1 cellular context compared by ENCODE assay signal in the genomic region with DNA sequence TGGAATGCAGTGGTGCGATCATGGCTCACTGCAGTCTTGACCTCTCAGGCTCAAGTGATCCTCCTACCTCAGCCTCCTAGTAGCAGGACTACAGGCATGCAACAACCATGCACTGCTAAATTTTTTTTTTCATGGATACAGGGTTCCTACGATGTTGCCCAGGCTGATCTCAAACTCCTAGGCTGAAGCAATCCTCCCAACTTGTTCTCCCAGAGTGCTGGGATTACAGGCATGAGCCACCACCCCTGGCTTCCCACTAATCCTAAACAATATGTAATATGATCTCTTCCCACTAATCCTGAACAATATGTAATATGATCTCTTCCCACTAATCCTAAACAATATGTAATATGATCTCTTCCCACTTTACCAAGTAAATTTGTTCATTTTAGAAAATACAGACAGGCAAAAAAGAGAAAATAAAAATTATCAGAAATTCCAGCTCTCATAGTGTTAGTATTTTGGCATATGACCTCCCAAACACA.
TF ChIP-seq lines count a peak whose summit lies in the region.

No MANE protein-coding gene starts in this region.

TF ChIP-seq in Ishikawa, 13 proteins besides CTCF, POLR2A, EP300 and RAD21 (continued from another document):
- TF ChIP-seq ZBTB7A (IDR thresholded peaks at IDR 0.05; ENCODE audit: low read depth) (no peak), REST (IDR thresholded peaks at IDR 0.05; ENCODE audit: low read depth) (no peak), TAF1 (IDR thresholded peaks at IDR 0.05; ENCODE audit: low read depth) (no peak)
